Comparison of ENCODE assay signal across 8 cellular contexts in the genomic region with DNA sequence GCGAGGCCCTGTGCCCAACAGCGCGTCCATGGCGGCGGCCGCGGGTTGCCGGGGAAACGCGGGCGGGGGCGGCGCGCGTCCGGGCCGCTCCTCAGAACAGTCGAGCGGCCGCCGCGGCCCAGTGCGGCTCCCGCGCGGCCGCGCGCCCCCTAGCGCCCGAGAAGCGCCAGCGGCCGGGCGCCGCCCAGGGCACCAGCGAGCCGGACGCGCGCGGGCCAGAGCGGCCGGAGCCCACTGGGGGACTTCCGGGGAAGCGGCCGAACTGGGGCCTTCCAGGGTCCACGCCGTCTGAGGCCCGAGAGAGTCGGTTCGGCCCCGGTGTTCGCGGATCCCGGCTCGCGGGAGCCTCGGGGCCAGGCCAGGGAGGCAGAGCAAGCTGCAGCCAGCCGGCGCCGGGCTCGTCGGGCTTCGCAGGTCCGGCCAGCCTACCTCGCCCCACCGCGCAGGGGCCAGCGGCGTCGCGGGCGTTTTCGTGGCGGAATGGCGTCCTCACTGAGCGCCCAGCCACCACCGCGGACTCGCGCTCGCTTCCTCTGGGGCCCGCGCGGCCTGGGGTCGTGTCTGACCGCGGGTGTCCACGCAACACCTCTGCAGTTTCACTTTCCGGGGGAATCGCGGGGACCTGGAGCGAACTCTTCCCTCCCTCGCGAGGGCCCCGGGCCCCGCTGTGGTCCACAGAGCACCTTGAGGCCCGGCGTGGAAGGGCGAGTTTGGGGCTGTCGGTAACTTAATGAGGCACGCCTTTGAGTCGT. TPM values are rescaled to one million over a fixed set of nuclear protein-coding genes. Genes with fewer than 3 reads are reported as not detected.
A peak's percentile ranks its signal among the peaks of the same experiment; 100 is the strongest.
DNase-seq lines count a peak whose midpoint lies in the region; ATAC-seq and TF ChIP-seq lines count a peak whose summit lies in the region.

A gene with protein sequence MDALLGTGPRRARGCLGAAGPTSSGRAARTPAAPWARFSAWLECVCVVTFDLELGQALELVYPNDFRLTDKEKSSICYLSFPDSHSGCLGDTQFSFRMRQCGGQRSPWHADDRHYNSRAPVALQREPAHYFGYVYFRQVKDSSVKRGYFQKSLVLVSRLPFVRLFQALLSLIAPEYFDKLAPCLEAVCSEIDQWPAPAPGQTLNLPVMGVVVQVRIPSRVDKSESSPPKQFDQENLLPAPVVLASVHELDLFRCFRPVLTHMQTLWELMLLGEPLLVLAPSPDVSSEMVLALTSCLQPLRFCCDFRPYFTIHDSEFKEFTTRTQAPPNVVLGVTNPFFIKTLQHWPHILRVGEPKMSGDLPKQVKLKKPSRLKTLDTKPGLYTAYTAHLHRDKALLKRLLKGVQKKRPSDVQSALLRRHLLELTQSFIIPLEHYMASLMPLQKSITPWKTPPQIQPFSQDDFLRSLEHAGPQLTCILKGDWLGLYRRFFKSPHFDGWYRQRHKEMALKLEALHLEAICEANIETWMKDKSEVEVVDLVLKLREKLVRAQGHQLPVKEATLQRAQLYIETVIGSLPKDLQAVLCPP (minus strand): TSS at position 54 of the 752 bp plus-strand sequence. CDS start 24 bp downstream, at position 30.

- no peaks in the 10 kb centered on the region for H3K36me3 Mint-ChIP-seq in activated naive CD4-positive, alpha-beta T cell treated with anti-CD3 and anti-CD28 coated beads, Interleukin-2, amount 50 U/mL, for 24 hours
- H3K36me3 Mint-ChIP-seq in glutamatergic neuron (ENCODE audit: unreplicated experiment) = peaks cover 5% of the 10 kb centered on the region

- H3K4me2 ChIP-seq in osteoblast (ENCODE audit: insufficient read depth, low read length) = peak within 1 kb of the TSS; percentile 92

- in situ Hi-C loops in SK-MEL-5 (cut with HindIII; ENCODE audit: low pct_unique_long_range_greater_than_20kb, low sequenced_read_pairs) = no loop called here

- peak within 1 kb of the TSS; percentile 86 for H3K4me3 Mint-ChIP-seq in activated naive CD4-positive, alpha-beta T cell treated with anti-CD3 and anti-CD28 coated beads, Interleukin-2, amount 50 U/mL, for 24 hours
- H3K4me3 Mint-ChIP-seq in glutamatergic neuron (ENCODE audit: unreplicated experiment) = peak within 1 kb of the TSS; percentile 94

- H3K36me3 ChIP-seq in osteoblast (ENCODE audit: insufficient read depth, low read length) = no peaks in the 10 kb centered on the region
- no peaks in the 10 kb centered on the region for H3K36me3 ChIP-seq in tibial nerve

- peak in 1 of 2 donors; percentile 50 for TF ChIP-seq EP300 in tibial nerve (IDR thresholded peaks at IDR 0.05)

- peaks cover 13% of the 10 kb centered on the region for H3K4me1 Mint-ChIP-seq in activated naive CD4-positive, alpha-beta T cell treated with anti-CD3 and anti-CD28 coated beads, Interleukin-2, amount 50 U/mL, for 24 hours
- H3K4me1 Mint-ChIP-seq in glutamatergic neuron (ENCODE audit: low read depth, unreplicated experiment) = peaks cover 8% of the 10 kb centered on the region

- TF ChIP-seq CTCF in glutamatergic neuron (IDR thresholded peaks at IDR 0.05; ENCODE audit: partially characterized antibody, unreplicated experiment) (peak; percentile 64), osteoblast (IDR thresholded peaks at IDR 0.05; ENCODE audit: extremely low read depth, low read depth, low read length) (peak; percentile 23), tibial nerve (IDR thresholded peaks at IDR 0.05) (peak; percentile 40 to 99 (median 96))

- peak within 1 kb of the TSS; percentile 38 for H3K4me3 ChIP-seq in Jurkat, Clone E6-1 (ENCODE audit: low read length)
- H3K4me3 ChIP-seq in osteoblast (ENCODE audit: insufficient read depth, low read length) = peak within 1 kb of the TSS; percentile 83
- H3K4me3 ChIP-seq in tibial nerve = peak within 1 kb of the TSS; percentile 80 to 98 (median 92)

- H3K4me1 ChIP-seq in osteoblast (ENCODE audit: insufficient read depth, low read length) = peaks cover 26% of the 10 kb centered on the region
- H3K4me1 ChIP-seq in tibial nerve = peaks cover 0 to 20% (median 16%) of the 10 kb centered on the region in 4 donors

- peak; percentile 20 to 29 for TF ChIP-seq POLR2A in tibial nerve (IDR thresholded peaks at IDR 0.05)

- peaks cover 13% of the 10 kb centered on the region for H4K20me1 ChIP-seq in osteoblast (ENCODE audit: insufficient read depth, low read length)

- H3K79me2 ChIP-seq in osteoblast (ENCODE audit: insufficient read depth, low read length) = peaks cover 15% of the 10 kb centered on the region

- DNase-seq in DMS114 treated with DMSO at 0.1 percent for 48 hours (lab: John Stamatoyannopoulos, UW; ENCODE audit: unreplicated experiment) = peak; percentile 69
- DNase-seq in Jurkat, Clone E6-1 (ENCODE audit: low read depth, low spot score) = no peak
- DNase-seq in SK-MEL-5 (ENCODE audit: low read depth, low spot score) = peak; percentile 78
- DNase-seq in glutamatergic neuron = peak; percentile 85
- peak; percentile 99 for DNase-seq in osteoblast (ENCODE audit: insufficient read length, low spot score, missing footprints)
- DNase-seq in tibial nerve (ENCODE audit: low spot score in 2 of 2) = peak; percentile 50 to 68

- peak; percentile 71 for ATAC-seq in GM21447 (IDR thresholded peaks at IDR 0.05; ENCODE audit: unreplicated experiment)

- H2AFZ ChIP-seq in osteoblast (ENCODE audit: low read length) = peak within 1 kb of the TSS; percentile 93

- H3K9me3 Mint-ChIP-seq in activated naive CD4-positive, alpha-beta T cell treated with anti-CD3 and anti-CD28 coated beads, Interleukin-2, amount 50 U/mL, for 24 hours = no peaks in the 10 kb centered on the region
- H3K9me3 Mint-ChIP-seq in glutamatergic neuron (ENCODE audit: unreplicated experiment) = peaks cover 5% of the 10 kb centered on the region

- H3K27ac Mint-ChIP-seq in activated naive CD4-positive, alpha-beta T cell treated with anti-CD3 and anti-CD28 coated beads, Interleukin-2, amount 50 U/mL, for 24 hours = peak within 1 kb of the TSS; percentile 72
- H3K27ac Mint-ChIP-seq in glutamatergic neuron (ENCODE audit: unreplicated experiment) = peak within 1 kb of the TSS; percentile 81

- H3K9me3 ChIP-seq in osteoblast (ENCODE audit: low read depth, low read length) (no peaks in the 10 kb centered on the region), tibial nerve (no peaks in the 10 kb centered on the region)

- H3K27me3 ChIP-seq in osteoblast (ENCODE audit: insufficient read depth, low read length) (no peaks in the 10 kb centered on the region), tibial nerve (no peaks in the 10 kb centered on the region)

- H3K27me3 Mint-ChIP-seq in activated naive CD4-positive, alpha-beta T cell treated with anti-CD3 and anti-CD28 coated beads, Interleukin-2, amount 50 U/mL, for 24 hours = no peaks in the 10 kb centered on the region
- peaks cover 11% of the 10 kb centered on the region for H3K27me3 Mint-ChIP-seq in glutamatergic neuron (ENCODE audit: unreplicated experiment)

- 3 to 4% methylated on average over 40 to 53 of the region's 104 CpGs for WGBS in tibial nerve, 2 donors

- H3K27ac ChIP-seq in osteoblast (ENCODE audit: low read depth, low read length) (peak within 1 kb of the TSS; percentile 83), tibial nerve (peak within 1 kb of the TSS; percentile 88 to 96 (median 95))

RNA-seq across cellular contexts. Expression of the gene that starts here (rescaled TPM):
- 3.1 TPM for polyA plus RNA-seq in Jurkat, Clone E6-1 (2012; ENCODE audit: insufficient read depth, insufficient read length)
- total RNA-seq in SK-MEL-5 (2014; rRNA removed; shearing (Covaris generic)) = 0.59 and 0.66 TPM in 2 replicates
- polyA plus RNA-seq in SK-MEL-5 (2015; cell fraction: cytosol; rRNA removed) = 1.3 and 1.8 TPM in 2 replicates
- 13.9 and 16.0 TPM in 2 replicates for polyA plus RNA-seq in SK-MEL-5 (2015; cell fraction: nucleus; rRNA removed)
- total RNA-seq in glutamatergic neuron (ENCODE audit: unreplicated experiment) = 32.1 TPM
- 5.9 and 6.5 TPM in 2 replicates for total RNA-seq in osteoblast
- total RNA-seq in tibial nerve = 10 to 100 TPM in 3 of 4 donors, 1 to 10 TPM in 1; 8.6 to 13.1 (median 11.7) TPM

Comparison
In these comparisons a context has a peak if more than half of its experiments do, and no peak if none do; other contexts are left out.
1. H3K4me3 ChIP-seq: peak in every context shown above with its lines; median percentile 92 in tibial nerve; 83 in osteoblast; 38 in Jurkat, Clone E6-1.
2. CTCF ChIP-seq: peak in every context shown above with its lines; median percentile 96 in tibial nerve; 64 in glutamatergic neuron; 23 in osteoblast.